8 cellular contexts compared by ENCODE assay signal in the genomic region with DNA sequence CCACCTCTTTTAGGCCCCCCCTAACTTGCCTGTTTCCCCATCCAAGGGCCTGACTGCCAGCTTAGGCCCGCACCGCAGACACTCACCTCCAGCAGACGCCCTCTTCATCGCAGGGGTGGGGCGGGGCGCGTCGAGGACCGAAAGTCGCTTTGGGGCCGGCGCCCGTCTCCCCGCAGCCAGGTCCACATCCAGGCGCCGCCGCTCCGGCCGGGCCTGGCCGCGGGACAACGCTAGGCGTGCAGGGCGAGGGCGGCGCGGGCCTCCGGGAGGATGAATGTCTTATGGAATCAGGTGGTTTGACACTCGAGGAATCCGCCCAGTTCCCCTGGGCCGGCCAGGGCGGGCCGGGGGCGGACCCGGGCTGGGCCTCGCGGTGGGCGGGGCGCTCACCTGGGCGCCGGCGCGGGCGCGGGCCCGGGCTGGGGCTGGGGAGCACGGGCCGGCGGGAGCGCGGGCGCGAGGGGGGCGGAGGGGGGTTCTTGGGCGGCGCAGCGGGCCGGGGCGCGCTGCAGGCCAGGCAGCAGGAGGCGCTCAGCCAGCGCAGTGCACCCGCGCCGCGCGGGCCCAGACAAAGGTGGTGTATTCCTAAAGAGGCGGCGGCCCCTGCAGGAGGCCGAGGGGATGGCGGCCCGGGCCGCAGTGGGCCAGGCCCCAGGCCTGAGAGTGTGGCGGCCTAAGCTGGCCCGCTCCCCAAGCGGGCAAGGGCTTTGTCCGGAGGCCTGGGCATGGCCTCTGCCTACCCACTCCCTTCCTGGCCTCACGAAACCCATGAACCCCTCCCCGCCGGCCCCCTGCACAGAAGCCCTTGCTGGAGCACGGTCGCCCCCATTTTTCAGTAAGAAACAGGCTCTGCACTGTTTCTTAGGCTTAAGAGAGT.
DNase-seq lines count a peak whose midpoint lies in the region; ATAC-seq and TF ChIP-seq lines count a peak whose summit lies in the region.

No MANE protein-coding gene starts in this region.

- H2AFZ ChIP-seq in hepatocyte = peak overlapping the region; percentile 79

- peaks cover 6% of the 10 kb centered on the region for H4K20me1 ChIP-seq in hepatocyte (ENCODE audit: insufficient read depth, poor library complexity, severe bottlenecking)

- POLR2A ChIA-PET in Panc1 (lab: Charles Lee) = no interaction called here

- no peak overlapping the region for H3K27ac ChIP-seq in HL-60 (replicated peaks)
- H3K27ac ChIP-seq in Panc1 (ENCODE audit: low read length) = peak overlapping the region; percentile 54; the same call in 1 of the 2 replicates
- H3K27ac ChIP-seq in angular gyrus (ENCODE audit: low read depth, low read length) = peak overlapping the region; percentile 73
- H3K27ac ChIP-seq in hepatocyte = peak overlapping the region; percentile 94
- H3K27ac ChIP-seq in gastrocnemius medialis = no peak overlapping the region

- BruUV-seq in Panc1 (replicated peaks; lab: Mats Ljungman, UMichigan) = no TSS peak

- CTCF ChIA-PET in Panc1 (lab: Charles Lee) = interaction anchor here (0.6 kb wide), 1 partner anchor 13 kb away, joined by 4 read pairs; no protein-coding TSS in a partner anchor

- peaks cover 19% of the 10 kb centered on the region for H3K79me2 ChIP-seq in hepatocyte

- H3K4me3 ChIP-seq in HL-60 (replicated peaks; ENCODE audit: insufficient read depth, low read length) (no peak overlapping the region), Panc1 (ENCODE audit: low read depth in 2 of 2, low read length in 2 of 2) (peak overlapping the region; percentile 39 to 43), hepatocyte (peak overlapping the region; percentile 74), gastrocnemius medialis (peak overlapping the region in 1 of 4 donors; percentile 15)

- no peaks in the 10 kb centered on the region for H3K9me2 ChIP-seq in hepatocyte (replicated peaks; ENCODE audit: insufficient read depth)

- H3K36me3 ChIP-seq in Panc1 (ENCODE audit: control insufficient read depth, insufficient read depth, low read length) = no peaks in the 10 kb centered on the region
- no peaks in the 10 kb centered on the region for H3K36me3 ChIP-seq in hepatocyte (replicated peaks; ENCODE audit: insufficient read depth, low read depth)
- H3K36me3 ChIP-seq in gastrocnemius medialis = no peaks in the 10 kb centered on the region

- WGBS in hepatocyte (ENCODE audit: low lambda C conversion rate, missing lambda C conversion rate) = 15% methylated on average over 35 of the region's 82 CpGs

- peak overlapping the region; percentile 94 for H3K4me2 ChIP-seq in hepatocyte

- H3K27me3 ChIP-seq in HL-60 (ENCODE audit: insufficient read depth, poor library complexity, severe bottlenecking) (no peaks in the 10 kb centered on the region), Panc1 (ENCODE audit: control insufficient read depth, insufficient read depth, low read length) (no peaks in the 10 kb centered on the region), hepatocyte (no peaks in the 10 kb centered on the region), gastrocnemius medialis (peaks cover 0 to 22% (median 5%) of the 10 kb centered on the region in 3 donors)

- DNase-seq in NCI-H2081 (lab: John Stamatoyannopoulos, UW) = peak; percentile 55 to 57
- no peak for DNase-seq in NCI-H2081 treated with DMSO at 0.1 percent for 48 hours (lab: John Stamatoyannopoulos, UW)
- peak; percentile 24 to 52 for DNase-seq in HL-60 (ENCODE audit: low read depth in 1 of 2, low spot score in 1 of 2)
- no peak for DNase-seq in Panc1 (ENCODE audit: low read depth, low spot score)
- DNase-seq in hepatocyte (ENCODE audit: low spot score) = peak; percentile 97
- DNase-seq in sciatic nerve (ENCODE audit: low spot score) = no peak
- DNase-seq in gastrocnemius medialis = no peak

- TF ChIP-seq POLR2A in gastrocnemius medialis (IDR thresholded peaks at IDR 0.05) = no peak

- ATAC-seq in Panc1 = peak; percentile 92
- peak; percentile 56 for ATAC-seq in sciatic nerve
- ATAC-seq in gastrocnemius medialis = no peak

- intact Hi-C loops in Panc1 (cut with micrococcal nuclease; ENCODE audit: unreplicated experiment) (loop anchor here (10.0 kb wide), 1 partner anchor 132 kb away; no protein-coding TSS in a partner anchor), sciatic nerve (cut with DNase I) (no loop called here), gastrocnemius medialis (cut with DNase I; ENCODE audit: low total_unique reads) (no loop called here)

- in situ Hi-C loops in Panc1 (cut with HindIII; ENCODE audit: low pct_unique_long_range_greater_than_20kb, low sequenced_read_pairs) (no loop called here), gastrocnemius medialis (cut with MboI; ENCODE audit: low sequenced_read_pairs in 4 of 4) (no loop called here)

- no peaks in the 10 kb centered on the region; the same call in 1 of the 2 replicates for H3K4me1 ChIP-seq in Panc1 (ENCODE audit: control insufficient read depth, insufficient read depth, low read length)
- H3K4me1 ChIP-seq in hepatocyte (ENCODE audit: insufficient read depth) = peaks cover 9% of the 10 kb centered on the region
- H3K4me1 ChIP-seq in gastrocnemius medialis = no peaks in the 10 kb centered on the region

- H3K9me3 ChIP-seq in Panc1 (ENCODE audit: control insufficient read depth, insufficient read depth, low read depth, low read length) = no peaks in the 10 kb centered on the region
- no peaks in the 10 kb centered on the region for H3K9me3 ChIP-seq in hepatocyte (ENCODE audit: low read depth)
- no peaks in the 10 kb centered on the region for H3K9me3 ChIP-seq in gastrocnemius medialis

- TF ChIP-seq CTCF in HL-60 (IDR thresholded peaks at IDR 0.05; ENCODE audit: insufficient read depth, low read length) (peak; percentile 40), Panc1 (IDR thresholded peaks at IDR 0.05) (peak; percentile 84), hepatocyte (IDR thresholded peaks at IDR 0.05; ENCODE audit: poor library complexity) (peak; percentile 73), gastrocnemius medialis (IDR thresholded peaks at IDR 0.05 in 4 of 5, conservative IDR thresholded peaks at IDR 0.05 in 1 of 5) (peak in 2 of 5 experiments; percentile 19 to 21)

Comparison
In these comparisons a context has a peak if more than half of its experiments do, and no peak if none do; other contexts are left out.
1. DNase-seq: peak in NCI-H2081 (2 of 2), HL-60 (2 of 2) and hepatocyte (single experiment); none in NCI-H2081 treated with DMSO at 0.1 percent for 48 hours (single experiment), Panc1 (single experiment), sciatic nerve (single experiment) and gastrocnemius medialis (0 of 2).
2. H3K27ac ChIP-seq: peak in Panc1 (single experiment), angular gyrus (single experiment) and hepatocyte (single experiment); none in HL-60 (single experiment) and gastrocnemius medialis (0 of 4).
3. ATAC-seq: peak in Panc1 (single experiment) and sciatic nerve (single experiment); none in gastrocnemius medialis (0 of 2).